Comparison of ENCODE assay signal across 8 cellular contexts in the genomic region with DNA sequence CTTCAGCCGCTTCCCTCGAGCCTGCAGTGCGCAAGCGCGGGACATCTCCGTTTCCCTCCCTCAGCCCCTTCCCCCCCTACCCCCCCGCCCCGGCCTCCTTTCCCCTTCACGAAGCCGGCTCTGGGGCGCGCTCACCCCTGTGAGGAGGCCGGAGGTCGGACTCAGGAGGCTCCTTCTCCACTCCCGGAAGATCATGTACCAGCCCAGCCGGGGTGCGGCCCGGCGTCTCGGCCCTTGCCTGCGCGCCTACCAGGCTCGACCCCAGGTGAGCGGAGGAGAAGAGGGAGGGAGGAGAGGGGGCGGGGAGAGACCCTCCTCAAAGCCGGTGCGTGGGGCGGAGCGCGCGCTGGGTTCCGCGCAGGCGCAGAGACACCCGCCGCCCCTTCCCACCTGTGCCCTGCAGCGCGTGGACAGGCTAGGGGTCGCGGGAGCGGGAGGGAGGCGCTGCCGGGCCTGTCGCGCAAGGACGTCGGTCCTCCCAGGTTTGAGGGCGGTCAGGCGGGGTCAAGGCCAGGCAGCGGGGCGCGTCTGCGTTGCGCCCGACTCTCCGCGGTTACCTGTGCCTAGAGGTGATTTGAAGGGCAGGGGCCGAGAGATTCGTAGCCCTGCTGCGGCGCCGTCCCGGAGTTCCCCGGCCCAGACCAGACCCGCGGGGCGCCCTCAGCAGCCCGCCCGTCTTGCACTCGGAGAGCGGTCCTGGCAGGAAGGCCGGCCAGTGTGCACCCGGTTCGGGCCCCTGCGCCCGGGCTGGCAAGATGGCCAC. TPM values are rescaled to one million over a fixed set of nuclear protein-coding genes. Genes with fewer than 3 reads are reported as not detected.
DNase-seq lines count a peak whose midpoint lies in the region; ATAC-seq and TF ChIP-seq lines count a peak whose summit lies in the region.

A gene with protein sequence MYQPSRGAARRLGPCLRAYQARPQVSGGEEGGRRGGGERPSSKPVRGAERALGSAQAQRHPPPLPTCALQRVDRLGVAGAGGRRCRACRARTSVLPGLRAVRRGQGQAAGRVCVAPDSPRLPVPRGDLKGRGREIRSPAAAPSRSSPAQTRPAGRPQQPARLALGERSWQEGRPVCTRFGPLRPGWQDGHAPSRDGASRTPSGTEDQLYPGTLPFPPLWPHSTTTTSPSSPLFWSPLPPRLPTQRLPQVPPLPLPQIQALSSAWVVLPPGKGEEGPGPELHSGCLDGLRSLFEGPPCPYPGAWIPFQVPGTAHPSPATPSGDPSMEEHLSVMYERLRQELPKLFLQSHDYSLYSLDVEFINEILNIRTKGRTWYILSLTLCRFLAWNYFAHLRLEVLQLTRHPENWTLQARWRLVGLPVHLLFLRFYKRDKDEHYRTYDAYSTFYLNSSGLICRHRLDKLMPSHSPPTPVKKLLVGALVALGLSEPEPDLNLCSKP (plus strand): TSS at position 95 of the 763 bp plus-strand sequence. CDS start 99 bp downstream, at position 194.

- peaks cover 20% of the 10 kb centered on the region for H3K4me1 Mint-ChIP-seq in HFFc6 (ENCODE audit: low read depth)
- H3K4me1 Mint-ChIP-seq in activated naive CD4-positive, alpha-beta T cell treated with anti-CD3 and anti-CD28 coated beads, Interleukin-2, amount 50 U/mL, for 24 hours, result peaks cover 28% of the 10 kb centered on the region

- TF ChIP-seq CTCF in HFFc6 (IDR thresholded peaks at IDR 0.05) (no peak), NB4 (IDR thresholded peaks at IDR 0.05; ENCODE audit: low read depth, low read length) (no peak), omental fat pad (IDR thresholded peaks at IDR 0.05) (no peak)

- no peaks in the 10 kb centered on the region for H3K27me3 ChIP-seq in thymus (ENCODE audit: control insufficient read depth, insufficient read depth)

- peaks cover 5% of the 10 kb centered on the region for H3K4me1 ChIP-seq in thymus (ENCODE audit: control insufficient read depth, insufficient read depth, low read length)

- peak; percentile 89 for DNase-seq in GM03348 (ENCODE audit: low spot score)
- DNase-seq in HFFc6, result no peak
- peak; percentile 96 for DNase-seq in NB4 (ENCODE audit: low read depth)
- DNase-seq in SK-N-MC (ENCODE audit: low read depth, low spot score), result no peak
- peak; percentile 97 for DNase-seq in glomerular visceral epithelial cell (ENCODE audit: extremely low spot score)
- DNase-seq in omental fat pad (ENCODE audit: low spot score), result peak; percentile 39

- H3K27ac Mint-ChIP-seq in HFFc6, result peak within 1 kb of the TSS; percentile 70
- peak within 1 kb of the TSS; percentile 93 for H3K27ac Mint-ChIP-seq in activated naive CD4-positive, alpha-beta T cell treated with anti-CD3 and anti-CD28 coated beads, Interleukin-2, amount 50 U/mL, for 24 hours

- H3K36me3 ChIP-seq in SK-N-MC (ENCODE audit: insufficient read depth, low read length), result peaks cover 35% of the 10 kb centered on the region
- H3K36me3 ChIP-seq in thymus (ENCODE audit: control insufficient read depth, insufficient read depth), result peaks cover 25% of the 10 kb centered on the region

- H3K9me3 ChIP-seq in SK-N-MC (ENCODE audit: low read depth, low read length), result no peaks in the 10 kb centered on the region
- H3K9me3 ChIP-seq in thymus (ENCODE audit: control insufficient read depth), result no peaks in the 10 kb centered on the region

- H3K27me3 Mint-ChIP-seq in HFFc6 (ENCODE audit: insufficient read depth), result no peaks in the 10 kb centered on the region
- no peaks in the 10 kb centered on the region for H3K27me3 Mint-ChIP-seq in activated naive CD4-positive, alpha-beta T cell treated with anti-CD3 and anti-CD28 coated beads, Interleukin-2, amount 50 U/mL, for 24 hours

- peaks cover 18% of the 10 kb centered on the region for H3K36me3 Mint-ChIP-seq in HFFc6 (ENCODE audit: low read depth)
- H3K36me3 Mint-ChIP-seq in activated naive CD4-positive, alpha-beta T cell treated with anti-CD3 and anti-CD28 coated beads, Interleukin-2, amount 50 U/mL, for 24 hours, result peaks cover 6% of the 10 kb centered on the region

- WGBS in thymus, result under 1% methylated on average over 76 of the region's 76 CpGs

- H3K4me3 ChIP-seq in NB4 (ENCODE audit: low read depth, low read length) (peak within 1 kb of the TSS; percentile 78), SK-N-MC (peak within 1 kb of the TSS; percentile 87), thymus (ENCODE audit: low read length) (peak within 1 kb of the TSS; percentile 76)

- TF ChIP-seq POLR2A in NB4 (IDR thresholded peaks at IDR 0.05; ENCODE audit: extremely low read depth, insufficient read length), result peak; percentile 70

- peak within 1 kb of the TSS; percentile 90 for H3K9ac ChIP-seq in SK-N-MC (ENCODE audit: insufficient read length)

- H3K9me3 Mint-ChIP-seq in HFFc6, result no peaks in the 10 kb centered on the region
- no peaks in the 10 kb centered on the region for H3K9me3 Mint-ChIP-seq in activated naive CD4-positive, alpha-beta T cell treated with anti-CD3 and anti-CD28 coated beads, Interleukin-2, amount 50 U/mL, for 24 hours

- peak; percentile 84 for ATAC-seq in omental fat pad (ENCODE audit: low FRiP score)

- H3K4me3 Mint-ChIP-seq in HFFc6, result peak within 1 kb of the TSS; percentile 90
- peak within 1 kb of the TSS; percentile 90 for H3K4me3 Mint-ChIP-seq in activated naive CD4-positive, alpha-beta T cell treated with anti-CD3 and anti-CD28 coated beads, Interleukin-2, amount 50 U/mL, for 24 hours

- H3K27ac ChIP-seq in SK-N-MC (peak within 1 kb of the TSS; percentile 57; the same call in 1 of the 2 replicates), thymus (ENCODE audit: low read depth) (peak within 1 kb of the TSS; percentile 98)

RNA-seq across cellular contexts. Expression of the gene that starts here (rescaled TPM):
- 10 to 100 TPM; 12.0 to 19.2 (median 16.4) TPM for total RNA-seq in HFFc6 (2021; fragmentation: NEBNext Ultra II Directional; extraction: Animal tissue kit (Norgen Biotek cat#: 25700))
- total RNA-seq in omental fat pad, result 10 to 100 TPM in 1 of 4 donors, 1 to 10 TPM in 3; 4.7 to 11.2 (median 7.3) TPM
- polyA plus RNA-seq in thymus, result 24.0 TPM

Comparison
In these comparisons a context has a peak if more than half of its experiments do, and no peak if none do; other contexts are left out.
1. DNase-seq: peak in GM03348 (single experiment), NB4 (single experiment), glomerular visceral epithelial cell (single experiment) and omental fat pad (single experiment); none in HFFc6 (single experiment) and SK-N-MC (single experiment).
2. Peak in every context shown above with its lines, with median percentiles within 50 percentile points of each other: H3K4me3 ChIP-seq.